ENCODE assay signal across 24 cellular contexts in the genomic region with DNA sequence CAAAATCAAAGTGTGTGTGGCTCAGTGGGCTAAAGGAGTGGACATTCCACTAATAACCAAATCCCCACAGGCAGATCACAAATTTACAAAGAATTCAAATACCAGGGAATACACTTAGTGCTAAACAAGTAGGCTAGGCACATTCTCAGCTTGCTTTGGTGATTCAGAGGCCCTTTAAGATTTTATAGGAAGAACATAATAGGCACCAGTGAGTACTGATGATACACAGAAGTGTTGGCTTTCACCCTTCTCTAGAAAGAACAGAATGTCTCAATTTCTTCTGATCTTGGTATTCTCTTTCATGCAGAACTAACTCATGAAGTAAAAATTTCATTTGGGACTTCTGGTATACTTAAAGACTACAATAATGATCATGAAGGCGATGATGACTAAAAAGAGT.
"Had no signal": no experiment of that assay in that cellular context is flagged by ENCODE, and none has a peak within 500 bp of the region (broad histone marks: within the 10 kb centered on the region; RNA-seq: fewer than 3 reads in every experiment).

No MANE protein-coding gene starts in this region.

- H3K9me3 ChIP-seq: ovary, right lobe of liver, thyroid gland, upper lobe of left lung had no signal

- H3K27me3 Mint-ChIP-seq: progenitor cell of endocrine pancreas; stimulated activated memory B cell treated with anti-CD40 and anti-IgM and Interleukin-4, amounts not matched to agents 10 μg/mL and 1 μg/mL and 100 μg/mL, for 72 hours; stimulated activated naive CD8-positive, alpha-beta T cell treated with anti-CD3 and anti-CD28 coated beads, Interleukin-15, amount 100 ng/mL, for 72 hours had no signal

- ATAC-seq: activated CD4-positive, CD25-positive, alpha-beta regulatory T cell treated with anti-CD3 and anti-CD28 coated beads, Interleukin-2, amount 50 U/mL, for 24 hours; naive thymus-derived CD4-positive, alpha-beta T cell; right lobe of liver; stimulated activated memory B cell treated with anti-CD40 and anti-IgM and Interleukin-4, amounts not matched to agents 10 μg/mL and 1 μg/mL and 100 μg/mL, for 72 hours; stimulated activated naive CD8-positive, alpha-beta T cell treated with anti-CD3 and anti-CD28 coated beads, Interleukin-15, amount 100 ng/mL, for 72 hours had no signal

- H3K36me3 ChIP-seq: ovary, right lobe of liver, thyroid gland, upper lobe of left lung, WERI-Rb-1 had no signal

- H3K4me1 Mint-ChIP-seq: stimulated activated memory B cell treated with anti-CD40 and anti-IgM and Interleukin-4, amounts not matched to agents 10 μg/mL and 1 μg/mL and 100 μg/mL, for 72 hours; stimulated activated naive CD8-positive, alpha-beta T cell treated with anti-CD3 and anti-CD28 coated beads, Interleukin-15, amount 100 ng/mL, for 72 hours had no signal

- H3K36me3 Mint-ChIP-seq: mesothelial cell of epicardium; stimulated activated memory B cell treated with anti-CD40 and anti-IgM and Interleukin-4, amounts not matched to agents 10 μg/mL and 1 μg/mL and 100 μg/mL, for 72 hours had no signal

- H3K27me3 ChIP-seq: ovary, right lobe of liver, thyroid gland, upper lobe of left lung had no signal

- H3K4me3 ChIP-seq: ovary, right lobe of liver, thyroid gland, upper lobe of left lung had no signal

- H3K9me3 Mint-ChIP-seq: naive thymus-derived CD4-positive, alpha-beta T cell; stimulated activated memory B cell treated with anti-CD40 and anti-IgM and Interleukin-4, amounts not matched to agents 10 μg/mL and 1 μg/mL and 100 μg/mL, for 72 hours; stimulated activated naive CD8-positive, alpha-beta T cell treated with anti-CD3 and anti-CD28 coated beads, Interleukin-15, amount 100 ng/mL, for 72 hours had no signal

- H3K4me1 ChIP-seq: right lobe of liver, thyroid gland, upper lobe of left lung had no signal

- DNase-seq: activated CD4-positive, alpha-beta T cell treated with anti-CD3 and anti-CD28 coated beads for 48 hours; activated CD4-positive, alpha-beta T cell treated with anti-CD3 and anti-CD28 coated beads, Interleukin-2, amount 50 U/mL, for 48 hours; activated CD8-positive, alpha-beta memory T cell treated with anti-CD3 and anti-CD28 coated beads for 24 hours; activated gamma-delta T cell; activated naive CD4-positive, alpha-beta T cell treated with anti-CD3 and anti-CD28 coated beads, Interleukin-2, amount 50 U/mL, for 16 hours; activated T-cell treated with anti-CD3 and anti-CD28 coated beads, Interleukin-2, amount 50 U/mL, for 1 hour; amygdala; central memory CD4-positive, alpha-beta T cell; foreskin melanocyte; islet precursor cell; naive thymus-derived CD4-positive, alpha-beta T cell; ovary; right lobe of liver; small intestine; stimulated activated CD4-positive, alpha-beta T cell treated with anti-CD3 and anti-CD28 coated beads, Interleukin-4, amount 100 ng/mL, for 24 hours; stimulated activated naive CD8-positive, alpha-beta T cell treated with anti-CD3 and anti-CD28 coated beads, Interleukin-15, amount 100 ng/mL, for 72 hours; substantia nigra; thyroid gland; upper lobe of left lung had no signal

- H3K27ac Mint-ChIP-seq: mesothelial cell of epicardium; naive thymus-derived CD4-positive, alpha-beta T cell; progenitor cell of endocrine pancreas; stimulated activated memory B cell treated with anti-CD40 and anti-IgM and Interleukin-4, amounts not matched to agents 10 μg/mL and 1 μg/mL and 100 μg/mL, for 72 hours; stimulated activated naive CD8-positive, alpha-beta T cell treated with anti-CD3 and anti-CD28 coated beads, Interleukin-15, amount 100 ng/mL, for 72 hours had no signal

- H3K27ac ChIP-seq: ovary, right lobe of liver, thyroid gland, upper lobe of left lung, WERI-Rb-1 had no signal

- H3K4me3 Mint-ChIP-seq: mesothelial cell of epicardium; naive thymus-derived CD4-positive, alpha-beta T cell; stimulated activated memory B cell treated with anti-CD40 and anti-IgM and Interleukin-4, amounts not matched to agents 10 μg/mL and 1 μg/mL and 100 μg/mL, for 72 hours; stimulated activated naive CD8-positive, alpha-beta T cell treated with anti-CD3 and anti-CD28 coated beads, Interleukin-15, amount 100 ng/mL, for 72 hours had no signal
